ENCODE assay signal across 24 cellular contexts in genomic region chr3:142818651-142819050, GRCh38.
DNase-seq lines count a peak whose midpoint lies in the region; ATAC-seq and TF ChIP-seq lines count a peak whose summit lies in the region.
"Had no signal": no experiment of that assay in that cellular context is flagged by ENCODE, and none has a peak within 500 bp of the region (broad histone marks: within the 10 kb centered on the region; RNA-seq: fewer than 3 reads in every experiment).

No MANE protein-coding gene starts in this region.

- peak; percentile 64 to 95 for DNase-seq in T47D (ENCODE audit: low read depth in 1 of 2, low spot score in 1 of 2)
- no peak for DNase-seq in mammary epithelial cell
- DNase-seq in iris pigment epithelial cell (ENCODE audit: low read depth) = peak; percentile 21
- no peak for DNase-seq in stimulated activated naive CD4-positive, alpha-beta T cell treated with Interleukin-2 at 50 U/mL for 16 hours (lab: John Stamatoyannopoulos, UW)
- DNase-seq in uterus = no peak
- DNase-seq: ACHN; AML-193; BE2C; CD4-positive, alpha-beta T cell; CD8-positive, alpha-beta memory T cell; DMS 273 treated with DMSO at 0.1 percent for 48 hours; DMS79; EL; GDM1; H9 had no signal

- H3K4me3 ChIP-seq in mammary epithelial cell (replicated peaks in 1 of 3; ENCODE audit: insufficient read depth in 1 of 3, low read depth in 2 of 3, low read length in 3 of 3) (no peak overlapping the region), parathyroid adenoma (ENCODE audit: low read depth, low read length) (no peak overlapping the region), uterus (no peak overlapping the region)
- H3K4me3 ChIP-seq: A549; BLaER1 treated with 17β-estradiol and CSF1 and Interleukin-3, amounts not matched to agents 10 nM and 100 nM; GM12878; GM23338 had no signal

- H2AFZ ChIP-seq in mammary epithelial cell (ENCODE audit: low read depth, low read length) (no peak overlapping the region), parathyroid adenoma (peak overlapping the region; percentile 53)
- H2AFZ ChIP-seq: GM23338 had no signal

- H4K20me1 ChIP-seq in mammary epithelial cell (ENCODE audit: insufficient read depth, low read length) = no peaks in the 10 kb centered on the region
- H4K20me1 ChIP-seq: BLaER1 treated with 17β-estradiol and CSF1 and Interleukin-3, amounts not matched to agents 10 nM and 100 nM had no signal

- TF ChIP-seq POLR2A in uterus (IDR thresholded peaks at IDR 0.05) = no peak

- no peaks in the 10 kb centered on the region for H3K9me3 ChIP-seq in mammary epithelial cell (replicated peaks; ENCODE audit: insufficient read depth, low read length)
- H3K9me3 ChIP-seq in parathyroid adenoma (ENCODE audit: control insufficient read depth, low read length) = no peaks in the 10 kb centered on the region
- H3K9me3 ChIP-seq in uterus = no peaks in the 10 kb centered on the region
- H3K9me3 ChIP-seq: A549; BE2C; BLaER1 treated with 17β-estradiol and CSF1 and Interleukin-3, amounts not matched to agents 10 nM and 100 nM had no signal

- H3K4me1 ChIP-seq in mammary epithelial cell (ENCODE audit: insufficient read depth, low read length) (no peaks in the 10 kb centered on the region), parathyroid adenoma (peaks cover 20% of the 10 kb centered on the region), uterus (no peaks in the 10 kb centered on the region)
- H3K4me1 ChIP-seq: A549, BE2C had no signal

- CTCF ChIA-PET in mammary epithelial cell (lab: Charles Lee; ENCODE audit: low non-redundant PET) = no interaction called here

- TF ChIP-seq CTCF in mammary epithelial cell (conservative IDR thresholded peaks at IDR 0.05 in 1 of 2, IDR thresholded peaks at IDR 0.05 in 1 of 2; ENCODE audit: extremely low read depth in 1 of 2, insufficient read depth in 1 of 2, low read depth in 1 of 2, low read length in 2 of 2) (no peak), parathyroid adenoma (IDR thresholded peaks at IDR 0.05) (no peak), uterus (IDR thresholded peaks at IDR 0.05) (no peak)

- in situ Hi-C loops in T47D (cut with HindIII; ENCODE audit: low pct_unique_long_range_greater_than_20kb, low sequenced_read_pairs) (no loop called here), mammary epithelial cell (cut with MboI; ENCODE audit: low sequenced_read_pairs in 2 of 2) (loop anchor here in 1 of 2 donors (25.0 kb wide), 1 partner anchor 231 kb away; the partner anchor contains the start of genes ATR and PLS1)

- 93% methylated on average over 9 of the region's 9 CpGs for WGBS in mammary epithelial cell (ENCODE audit: low coverage, missing lambda C conversion rate)

- no peak for ATAC-seq in HG03565 (IDR thresholded peaks at IDR 0.05; ENCODE audit: unreplicated experiment)
- no peak for ATAC-seq in GM21381 (IDR thresholded peaks at IDR 0.05; ENCODE audit: unreplicated experiment)
- ATAC-seq: A549, GM12878, GM23338, HCT116 had no signal

- intact Hi-C loops in mammary epithelial cell (cut with micrococcal nuclease) = no loop called here
- intact Hi-C loops in uterus (cut with DNase I; ENCODE audit: low total_unique reads) = no loop called here

- H3K9ac ChIP-seq in mammary epithelial cell (ENCODE audit: insufficient read depth, low read length) (no peak overlapping the region), parathyroid adenoma (no peak overlapping the region)
- H3K9ac ChIP-seq: BLaER1 treated with 17β-estradiol and CSF1 and Interleukin-3, amounts not matched to agents 10 nM and 100 nM had no signal

- H3K79me2 ChIP-seq in mammary epithelial cell (ENCODE audit: insufficient read depth, low read length) (no peaks in the 10 kb centered on the region), parathyroid adenoma (no peaks in the 10 kb centered on the region)

- H3K36me3 ChIP-seq in mammary epithelial cell (ENCODE audit: insufficient read depth, low read length) (no peaks in the 10 kb centered on the region), parathyroid adenoma (ENCODE audit: control insufficient read depth, insufficient read depth, low read length) (no peaks in the 10 kb centered on the region), uterus (no peaks in the 10 kb centered on the region)
- H3K36me3 ChIP-seq: BE2C; BLaER1 treated with 17β-estradiol and CSF1 and Interleukin-3, amounts not matched to agents 10 nM and 100 nM had no signal

- H3K27me3 ChIP-seq in mammary epithelial cell (ENCODE audit: insufficient read depth, low read length) = no peaks in the 10 kb centered on the region
- no peaks in the 10 kb centered on the region for H3K27me3 ChIP-seq in parathyroid adenoma (ENCODE audit: control insufficient read depth, insufficient read depth, low read length)
- no peaks in the 10 kb centered on the region for H3K27me3 ChIP-seq in uterus
- H3K27me3 ChIP-seq: BE2C; BLaER1 treated with 17β-estradiol and CSF1 and Interleukin-3, amounts not matched to agents 10 nM and 100 nM had no signal

- dilution Hi-C loops in mammary epithelial cell (cut with HindIII; ENCODE audit: low sequenced_read_pairs) = loop anchor here (5.0 kb wide), 1 partner anchor 34 kb away; no protein-coding TSS in a partner anchor

- H3K4me2 ChIP-seq in mammary epithelial cell (ENCODE audit: insufficient read depth, low read depth, low read length) = no peak overlapping the region
- no peak overlapping the region for H3K4me2 ChIP-seq in parathyroid adenoma (ENCODE audit: low read length)
- H3K4me2 ChIP-seq: A549, GM23338 had no signal

- BruUV-seq in mammary epithelial cell (replicated peaks; lab: Mats Ljungman, UMichigan) = no TSS peak

- H3K27ac ChIP-seq in mammary epithelial cell (ENCODE audit: insufficient read depth, low read depth, low read length) (no peak overlapping the region), parathyroid adenoma (no peak overlapping the region), uterus (no peak overlapping the region)
- H3K27ac ChIP-seq: 22Rv1; A549; BLaER1 treated with 17β-estradiol and CSF1 and Interleukin-3, amounts not matched to agents 10 nM and 100 nM had no signal

Comparison
In these comparisons a context has a peak if more than half of its experiments do, and no peak if none do; other contexts are left out.
1. DNase-seq: peak in T47D (2 of 2) and iris pigment epithelial cell (single experiment); none in mammary epithelial cell (single experiment), stimulated activated naive CD4-positive, alpha-beta T cell treated with Interleukin-2 at 50 U/mL for 16 hours (single experiment) and uterus (0 of 2).